1 cellular context compared by ENCODE assay signal in the genomic region with DNA sequence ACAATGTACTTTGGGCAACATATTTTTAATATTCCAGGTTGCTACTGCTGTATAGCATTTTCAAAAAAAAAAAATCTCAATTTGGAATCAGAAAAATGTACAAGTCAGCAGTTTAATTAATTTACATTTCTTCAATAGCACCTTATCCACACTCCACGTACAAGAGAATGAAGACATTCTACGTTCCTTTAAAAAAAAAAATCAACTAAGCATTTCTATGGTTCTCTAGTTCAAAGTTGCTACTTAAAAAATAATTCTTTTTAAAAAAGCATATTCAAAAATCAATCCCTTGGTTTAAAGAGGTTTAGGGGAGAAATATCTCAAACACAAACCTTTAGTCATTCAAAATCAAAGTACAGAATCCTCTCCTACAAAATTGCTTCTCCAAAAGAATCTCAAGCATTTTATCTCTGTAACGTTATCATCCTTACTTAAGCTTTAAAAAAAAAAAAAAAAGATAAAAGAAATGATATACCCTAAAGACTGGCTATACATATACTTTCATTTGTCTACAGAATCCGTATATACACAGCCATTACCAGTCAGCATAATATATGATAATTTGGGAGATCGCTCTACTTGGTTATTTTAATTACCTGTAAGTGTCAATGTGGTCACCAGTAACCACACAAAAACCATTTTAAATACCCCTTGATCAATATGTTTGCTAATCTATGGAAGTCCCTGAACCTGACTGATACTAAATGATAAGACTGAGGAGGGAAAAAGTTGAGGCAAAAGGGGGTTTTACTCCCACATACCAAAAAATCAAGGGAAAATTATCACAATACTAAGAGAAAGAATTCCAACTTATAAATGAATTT.
TF ChIP-seq lines count a peak whose summit lies in the region.

No MANE protein-coding gene starts in this region.

TF ChIP-seq in HEK293, 187 proteins besides CTCF, POLR2A, EP300 and RAD21 (continued from another document):
- TF ChIP-seq, protein P1, sequence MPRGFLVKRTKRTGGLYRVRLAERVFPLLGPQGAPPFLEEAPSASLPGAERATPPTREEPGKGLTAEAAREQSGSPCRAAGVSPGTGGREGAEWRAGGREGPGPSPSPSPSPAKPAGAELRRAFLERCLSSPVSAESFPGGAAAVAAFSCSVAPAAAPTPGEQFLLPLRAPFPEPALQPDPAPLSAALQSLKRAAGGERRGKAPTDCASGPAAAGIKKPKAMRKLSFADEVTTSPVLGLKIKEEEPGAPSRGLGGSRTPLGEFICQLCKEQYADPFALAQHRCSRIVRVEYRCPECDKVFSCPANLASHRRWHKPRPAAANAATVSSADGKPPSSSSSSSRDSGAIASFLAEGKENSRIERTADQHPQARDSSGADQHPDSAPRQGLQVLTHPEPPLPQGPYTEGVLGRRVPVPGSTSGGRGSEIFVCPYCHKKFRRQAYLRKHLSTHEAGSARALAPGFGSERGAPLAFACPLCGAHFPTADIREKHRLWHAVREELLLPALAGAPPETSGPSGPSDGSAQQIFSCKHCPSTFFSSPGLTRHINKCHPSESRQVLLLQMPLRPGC (tag by site-specific recombination; IDR thresholded peaks at IDR 0.05), result no peak
- TF ChIP-seq ZNF701 (tag by site-specific recombination; IDR thresholded peaks at IDR 0.05) (no peak), ZNF214 (tag by site-specific recombination; IDR thresholded peaks at IDR 0.05; ENCODE audit: borderline replicate concordance) (no peak), ZNF24 (tag by site-specific recombination; IDR thresholded peaks at IDR 0.05) (no peak), ZNF335 (tag by site-specific recombination; conservative IDR thresholded peaks at IDR 0.05) (no peak), ZNF549 (tag by site-specific recombination; IDR thresholded peaks at IDR 0.05) (no peak)
